In the genomic region with DNA sequence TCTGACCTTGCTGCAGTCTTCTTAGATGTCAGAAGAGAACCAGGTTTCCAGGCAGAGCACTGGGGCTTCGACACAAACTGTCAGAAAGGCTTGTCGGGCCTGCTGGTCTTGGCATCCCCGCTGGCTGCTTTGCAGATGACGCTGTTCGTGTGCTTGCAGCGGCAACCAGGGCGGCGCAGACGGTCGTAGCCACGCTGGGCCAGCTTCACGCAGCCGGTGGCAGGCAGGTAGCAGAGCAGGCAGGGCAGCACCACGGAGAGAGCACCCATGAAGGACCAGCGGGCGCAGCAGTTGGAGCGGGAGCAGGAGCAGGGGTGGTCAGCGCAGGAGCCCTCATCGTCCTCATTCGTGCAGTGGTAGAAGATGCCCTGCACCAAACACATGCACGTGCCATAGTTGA, we compare ENCODE assay signal across 1 cellular context.
TF ChIP-seq lines count a peak whose summit lies in the region.

No MANE protein-coding gene starts in this region.

TF ChIP-seq in Ishikawa, 13 proteins besides CTCF, POLR2A, EP300 and RAD21 (continued from another document):
- TF ChIP-seq, protein P1, sequence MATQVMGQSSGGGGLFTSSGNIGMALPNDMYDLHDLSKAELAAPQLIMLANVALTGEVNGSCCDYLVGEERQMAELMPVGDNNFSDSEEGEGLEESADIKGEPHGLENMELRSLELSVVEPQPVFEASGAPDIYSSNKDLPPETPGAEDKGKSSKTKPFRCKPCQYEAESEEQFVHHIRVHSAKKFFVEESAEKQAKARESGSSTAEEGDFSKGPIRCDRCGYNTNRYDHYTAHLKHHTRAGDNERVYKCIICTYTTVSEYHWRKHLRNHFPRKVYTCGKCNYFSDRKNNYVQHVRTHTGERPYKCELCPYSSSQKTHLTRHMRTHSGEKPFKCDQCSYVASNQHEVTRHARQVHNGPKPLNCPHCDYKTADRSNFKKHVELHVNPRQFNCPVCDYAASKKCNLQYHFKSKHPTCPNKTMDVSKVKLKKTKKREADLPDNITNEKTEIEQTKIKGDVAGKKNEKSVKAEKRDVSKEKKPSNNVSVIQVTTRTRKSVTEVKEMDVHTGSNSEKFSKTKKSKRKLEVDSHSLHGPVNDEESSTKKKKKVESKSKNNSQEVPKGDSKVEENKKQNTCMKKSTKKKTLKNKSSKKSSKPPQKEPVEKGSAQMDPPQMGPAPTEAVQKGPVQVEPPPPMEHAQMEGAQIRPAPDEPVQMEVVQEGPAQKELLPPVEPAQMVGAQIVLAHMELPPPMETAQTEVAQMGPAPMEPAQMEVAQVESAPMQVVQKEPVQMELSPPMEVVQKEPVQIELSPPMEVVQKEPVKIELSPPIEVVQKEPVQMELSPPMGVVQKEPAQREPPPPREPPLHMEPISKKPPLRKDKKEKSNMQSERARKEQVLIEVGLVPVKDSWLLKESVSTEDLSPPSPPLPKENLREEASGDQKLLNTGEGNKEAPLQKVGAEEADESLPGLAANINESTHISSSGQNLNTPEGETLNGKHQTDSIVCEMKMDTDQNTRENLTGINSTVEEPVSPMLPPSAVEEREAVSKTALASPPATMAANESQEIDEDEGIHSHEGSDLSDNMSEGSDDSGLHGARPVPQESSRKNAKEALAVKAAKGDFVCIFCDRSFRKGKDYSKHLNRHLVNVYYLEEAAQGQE (IDR thresholded peaks at IDR 0.05; ENCODE audit: low read depth) = peak; percentile 77
TF ChIP-seq in Ishikawa: peak in this region for 1.
